Comparison of ENCODE assay signal across 8 cellular contexts in the genomic region with DNA sequence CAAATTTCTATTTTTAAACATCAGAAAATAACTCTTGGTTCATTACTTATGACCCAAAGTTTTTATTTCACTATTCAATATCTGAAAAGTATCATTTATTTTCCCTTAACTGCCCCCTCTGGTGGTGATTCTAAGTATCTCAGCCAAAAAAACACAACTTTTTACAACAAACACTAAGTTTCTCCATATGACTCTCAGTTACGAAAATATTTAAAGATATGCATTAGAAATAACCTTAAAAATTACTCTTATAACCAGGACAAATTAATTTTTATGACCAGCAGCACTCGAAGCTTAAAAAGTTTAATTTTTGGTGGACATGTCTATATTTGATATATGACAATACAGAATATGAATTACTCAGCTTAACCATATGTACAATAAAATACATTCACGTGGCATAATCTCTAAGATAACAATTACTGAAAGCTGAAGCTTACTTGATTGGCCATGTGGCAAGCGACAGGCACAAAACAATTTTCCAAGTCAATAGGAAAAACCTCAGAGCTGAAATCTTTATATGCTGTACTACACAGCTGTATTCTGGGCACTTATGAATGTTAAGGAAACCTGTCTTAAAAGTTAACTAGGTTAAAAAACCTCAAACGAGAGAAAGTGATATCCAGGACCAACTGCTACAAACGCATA. TPM values are rescaled to one million over a fixed set of nuclear protein-coding genes. Genes with fewer than 3 reads are reported as not detected.
DNase-seq lines count a peak whose midpoint lies in the region; FAIRE-seq and TF ChIP-seq lines count a peak whose summit lies in the region.

No MANE protein-coding gene starts in this region.

- peaks cover 73% of the 10 kb centered on the region for H4K20me1 ChIP-seq in osteoblast (ENCODE audit: insufficient read depth, low read length)

- TF ChIP-seq CTCF in AG04449 (IDR thresholded peaks at IDR 0.05; ENCODE audit: insufficient read depth, low read length, missing control alignments) (peak; percentile 34), osteoblast (IDR thresholded peaks at IDR 0.05; ENCODE audit: extremely low read depth, low read depth, low read length) (peak; percentile 68)

- H3K4me2 ChIP-seq in osteoblast (ENCODE audit: insufficient read depth, low read length): peak overlapping the region; percentile 84

- peak overlapping the region; percentile 97; the same call in 1 of the 2 replicates for H3K27ac ChIP-seq in SJSA1
- peak overlapping the region; percentile 98 for H3K27ac ChIP-seq in osteoblast (ENCODE audit: low read depth, low read length)

- TF ChIP-seq POLR2A in GM12892 (IDR thresholded peaks at IDR 0.05; ENCODE audit: low read depth, low read length) (peak; percentile 42; the same call in 1 of the 2 replicates), erythroblast (IDR thresholded peaks at IDR 0.05; ENCODE audit: low read length) (no peak)

- POLR2A ChIA-PET in AG04449 (lab: Yijun Ruan, JAX): interaction anchor here (1.1 to 4.6 kb wide), 2 partner anchors 10 to 107 kb away, joined by 4 to 24 read pairs; no protein-coding TSS in a partner anchor

- H3K9me3 ChIP-seq in SJSA1 (replicated peaks) (no peaks in the 10 kb centered on the region), osteoblast (ENCODE audit: low read depth, low read length) (no peaks in the 10 kb centered on the region)

- DNase-seq in AG04449 (ENCODE audit: low read depth, low spot score) (no peak), GM12892 (ENCODE audit: insufficient read length) (no peak), SJSA1 (ENCODE audit: low read depth in 1 of 2, low spot score in 2 of 2) (peak in 1 of 2 experiments; percentile 45), erythroblast (lab: John Stamatoyannopoulos, UW) (peak; percentile 60 to 75), osteoblast (ENCODE audit: insufficient read length, low spot score, missing footprints) (no peak), occipital lobe (lab: John Stamatoyannopoulos, UW) (no peak), NCI-H345 treated with DMSO at 0.1 percent for 48 hours (lab: John Stamatoyannopoulos, UW; ENCODE audit: unreplicated experiment) (no peak), NOMO-1 treated with dmso at 0.1 percent for 144 hours (lab: John Stamatoyannopoulos, UW; ENCODE audit: unreplicated experiment) (no peak)

- no peak for FAIRE-seq in GM12892 (lab: Jason Lieb, UNC)

- no peak overlapping the region for H2AFZ ChIP-seq in osteoblast (ENCODE audit: low read length)

- H3K27me3 ChIP-seq in SJSA1 (replicated peaks): no peaks in the 10 kb centered on the region
- no peaks in the 10 kb centered on the region for H3K27me3 ChIP-seq in osteoblast (ENCODE audit: insufficient read depth, low read length)

- H3K4me1 ChIP-seq in SJSA1 (replicated peaks) (peaks cover 21% of the 10 kb centered on the region), osteoblast (ENCODE audit: insufficient read depth, low read length) (peaks cover 25% of the 10 kb centered on the region)

- H3K79me2 ChIP-seq in osteoblast (ENCODE audit: insufficient read depth, low read length): peaks cover 87% of the 10 kb centered on the region

- CTCF ChIA-PET in AG04449 (lab: Yijun Ruan, JAX): interaction anchor here (0.7 to 10.3 kb wide), 20 partner anchors 9 to 342 kb away, joined by 3 to 174 read pairs (median 4); a partner anchor contains a TSS

- peaks cover 88% of the 10 kb centered on the region for H3K36me3 ChIP-seq in SJSA1
- H3K36me3 ChIP-seq in osteoblast (ENCODE audit: insufficient read depth, low read length): peaks cover 49% of the 10 kb centered on the region

- H3K4me3 ChIP-seq in AG04449 (ENCODE audit: low read depth, low read length) (peak overlapping the region; percentile 98), SJSA1 (peak overlapping the region; percentile 86), osteoblast (ENCODE audit: insufficient read depth, low read length) (peak overlapping the region; percentile 98)

RNA-seq across cellular contexts. Expression of a gene that starts 2.3 kb away (rescaled TPM):
- polyA plus RNA-seq in GM12892 (2012; ENCODE audit: missing spikeins): 837 TPM
- total RNA-seq in SJSA1 (2014; rRNA removed; shearing (Covaris generic)): 327 and 364 TPM in 2 replicates
- 82.9 and 83.1 TPM in 2 replicates for total RNA-seq in osteoblast
- 146 TPM for total RNA-seq in occipital lobe

RNA-seq across cellular contexts. Expression of a gene that starts 3.3 kb away (rescaled TPM):
- polyA plus RNA-seq in GM12892 (2012; ENCODE audit: missing spikeins): 226 TPM
- total RNA-seq in SJSA1 (2014; rRNA removed; shearing (Covaris generic)): 231 and 246 TPM in 2 replicates
- 136 and 142 TPM in 2 replicates for total RNA-seq in osteoblast
- total RNA-seq in occipital lobe: 201 TPM

RNA-seq across cellular contexts. Expression of a gene that starts 46.3 kb away (rescaled TPM):
- polyA plus RNA-seq in GM12892 (2012; ENCODE audit: missing spikeins): 17.1 TPM
- total RNA-seq in SJSA1 (2014; rRNA removed; shearing (Covaris generic)): 14.4 and 17.1 TPM in 2 replicates
- total RNA-seq in osteoblast: 0.59 and 1.4 TPM in 2 replicates
- total RNA-seq in occipital lobe: 19.2 TPM

Comparison
In these comparisons a context has a peak if more than half of its experiments do, and no peak if none do; other contexts are left out.
1. DNase-seq: peak in erythroblast (2 of 2); none in AG04449 (single experiment), GM12892 (single experiment), osteoblast (single experiment), occipital lobe (single experiment), NCI-H345 treated with DMSO at 0.1 percent for 48 hours (single experiment) and NOMO-1 treated with dmso at 0.1 percent for 144 hours (single experiment).
2. Peak in every context shown above with its lines, with median percentiles within 50 percentile points of each other: H3K4me3 ChIP-seq.